8 cellular contexts compared by ENCODE assay signal in the genomic region with DNA sequence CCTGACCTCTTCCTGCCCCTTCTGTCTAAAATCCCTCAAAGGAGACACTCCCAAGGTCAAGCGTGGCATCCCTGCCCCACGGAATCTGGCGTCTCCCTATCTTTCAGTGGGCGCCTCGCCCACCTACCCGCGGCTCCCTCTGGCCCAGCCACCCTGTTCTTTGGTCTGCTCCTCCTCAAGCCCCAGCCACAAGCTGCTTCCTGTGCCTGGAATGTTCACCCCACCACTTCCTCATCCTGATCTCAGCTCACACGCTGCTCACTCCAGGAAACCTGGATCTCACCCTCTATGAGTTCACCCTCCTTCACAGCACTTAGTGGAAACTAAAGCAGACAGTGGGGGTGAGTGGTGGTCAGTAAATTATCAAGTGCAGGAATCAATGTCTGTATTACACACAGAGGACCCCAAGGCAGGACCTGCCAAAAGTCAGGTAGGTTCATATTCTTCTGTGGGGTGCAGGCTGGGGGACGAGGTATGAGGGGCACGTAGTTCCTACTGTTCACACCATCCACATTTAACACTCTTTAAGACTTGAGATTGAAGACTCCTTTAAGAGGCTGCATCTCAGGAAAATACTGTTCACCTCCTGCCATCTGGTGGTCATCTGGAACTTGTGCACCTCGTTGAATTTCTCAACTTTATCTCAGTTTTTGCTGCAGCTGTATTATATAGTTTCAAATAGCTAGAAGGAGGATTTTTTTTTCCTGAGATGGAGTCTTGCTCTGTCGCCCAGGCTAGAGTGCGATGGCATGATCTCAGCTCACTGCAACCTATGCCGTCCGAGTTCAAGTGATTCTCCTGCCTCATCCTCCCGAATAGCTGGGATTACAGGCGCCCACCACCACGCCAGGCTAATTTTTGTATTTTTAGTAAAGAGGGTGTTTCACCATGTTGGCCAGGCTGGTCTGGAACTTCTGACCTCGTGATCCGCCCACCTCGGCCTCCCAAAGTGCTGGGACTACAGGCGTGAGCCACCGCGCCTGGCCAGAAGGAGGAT.
A peak's percentile ranks its signal among the peaks of the same experiment; 100 is the strongest.
DNase-seq lines count a peak whose midpoint lies in the region; ATAC-seq and TF ChIP-seq lines count a peak whose summit lies in the region.

No MANE protein-coding gene starts in this region.

- peaks cover 2% of the 10 kb centered on the region for H3K27me3 Mint-ChIP-seq in activated T-helper 1 cell treated with anti-CD3 and anti-CD28 coated beads, Interleukin-12 subunit alpha, Interleukin-12 subunit beta, Interleukin-2, Interleukin-4 antibody, amounts not matched to agents 30 ng/mL and 10 ng/mL and 1 ng/mL, durations not matched to agents 14 hours and 24 hours and 36 hours (ENCODE audit: insufficient read depth)

- peaks cover 6% of the 10 kb centered on the region; the same call in 1 of the 2 replicates for H3K9me3 ChIP-seq in AG04450 (ENCODE audit: control insufficient read depth, insufficient read depth, low read length)
- H3K9me3 ChIP-seq in lung (ENCODE audit: control insufficient read depth in 2 of 2, insufficient read depth in 1 of 2, low read length in 1 of 2) = no peaks in the 10 kb centered on the region

- H3K27ac Mint-ChIP-seq in activated T-helper 1 cell treated with anti-CD3 and anti-CD28 coated beads, Interleukin-12 subunit alpha, Interleukin-12 subunit beta, Interleukin-2, Interleukin-4 antibody, amounts not matched to agents 30 ng/mL and 10 ng/mL and 1 ng/mL, durations not matched to agents 14 hours and 24 hours and 36 hours = no peak overlapping the region

- H3K4me1 ChIP-seq in lung (ENCODE audit: control insufficient read depth in 2 of 2, insufficient read depth in 2 of 2, low read length in 2 of 2) = peaks cover 0 to 4% of the 10 kb centered on the region in 2 donors

- H3K4me1 Mint-ChIP-seq in activated T-helper 1 cell treated with anti-CD3 and anti-CD28 coated beads, Interleukin-12 subunit alpha, Interleukin-12 subunit beta, Interleukin-2, Interleukin-4 antibody, amounts not matched to agents 30 ng/mL and 10 ng/mL and 1 ng/mL, durations not matched to agents 14 hours and 24 hours and 36 hours (ENCODE audit: low read depth) = peaks cover 6% of the 10 kb centered on the region

- DNase-seq in AG04450 (ENCODE audit: low read depth, low spot score) = peak; percentile 59
- DNase-seq in GM03348 (ENCODE audit: low spot score) = peak; percentile 79
- peak; percentile 81 for DNase-seq in OCI-M1 (lab: John Stamatoyannopoulos, UW)
- DNase-seq in dermis blood vessel endothelial cell = peak; percentile 79
- no peak for DNase-seq in lung (ENCODE audit: low spot score)
- DNase-seq in activated T-helper 1 cell treated with anti-CD3 and anti-CD28 coated beads, Interleukin-12 subunit alpha, Interleukin-12 subunit beta, Interleukin-2, Interleukin-4 antibody, amounts not matched to agents 30 ng/mL and 10 ng/mL and 1 ng/mL, durations not matched to agents 14 hours and 24 hours and 36 hours (ENCODE audit: low spot score) = no peak

- no peaks in the 10 kb centered on the region for H3K9me3 Mint-ChIP-seq in activated T-helper 1 cell treated with anti-CD3 and anti-CD28 coated beads, Interleukin-12 subunit alpha, Interleukin-12 subunit beta, Interleukin-2, Interleukin-4 antibody, amounts not matched to agents 30 ng/mL and 10 ng/mL and 1 ng/mL, durations not matched to agents 14 hours and 24 hours and 36 hours

- H3K36me3 Mint-ChIP-seq in activated T-helper 1 cell treated with anti-CD3 and anti-CD28 coated beads, Interleukin-12 subunit alpha, Interleukin-12 subunit beta, Interleukin-2, Interleukin-4 antibody, amounts not matched to agents 30 ng/mL and 10 ng/mL and 1 ng/mL, durations not matched to agents 14 hours and 24 hours and 36 hours (ENCODE audit: low read depth) = no peaks in the 10 kb centered on the region

- intact Hi-C loops in activated T-helper 1 cell treated with anti-CD3 and anti-CD28 coated beads, Interleukin-12 subunit alpha, Interleukin-12 subunit beta, Interleukin-2, Interleukin-4 antibody, amounts not matched to agents 30 ng/mL and 10 ng/mL and 1 ng/mL, durations not matched to agents 14 hours and 24 hours and 36 hours (cut with micrococcal nuclease) = loop anchor here (1.0 to 2.0 kb wide), 3 partner anchors 38 to 1398 kb away; no protein-coding TSS in a partner anchor

- H3K27ac ChIP-seq in AG04450 (ENCODE audit: low read depth, low read length) (no peak overlapping the region), lung (ENCODE audit: low read depth in 1 of 2, low read length in 1 of 2) (no peak overlapping the region)

- POLR2A ChIA-PET in AG04450 (lab: Yijun Ruan, JAX) = interaction anchor here (0.6 kb wide), 1 partner anchor 139 kb away, joined by 4 read pairs; no protein-coding TSS in a partner anchor

- 46 to 57% methylated on average over 24 of the region's 24 CpGs for WGBS in lung, 2 donors

- H3K4me3 ChIP-seq in AG04450 (ENCODE audit: low read depth, low read length) (no peak overlapping the region), lung (no peak overlapping the region)

- no peak overlapping the region for H3K4me3 Mint-ChIP-seq in activated T-helper 1 cell treated with anti-CD3 and anti-CD28 coated beads, Interleukin-12 subunit alpha, Interleukin-12 subunit beta, Interleukin-2, Interleukin-4 antibody, amounts not matched to agents 30 ng/mL and 10 ng/mL and 1 ng/mL, durations not matched to agents 14 hours and 24 hours and 36 hours

- ATAC-seq in HG03039 (IDR thresholded peaks at IDR 0.05; ENCODE audit: unreplicated experiment) = peak; percentile 45
- peak; percentile 48 for ATAC-seq in lung (ENCODE audit: insufficient read depth, low FRiP score)
- no peak for ATAC-seq in HG02623 (IDR thresholded peaks at IDR 0.05; ENCODE audit: unreplicated experiment)

- no peaks in the 10 kb centered on the region for H3K36me3 ChIP-seq in lung (ENCODE audit: control insufficient read depth in 2 of 2, insufficient read depth in 2 of 2, low read length in 2 of 2)

- TF ChIP-seq CTCF in AG04450 (IDR thresholded peaks at IDR 0.05; ENCODE audit: low read depth, low read length) (peak; percentile 77), lung (IDR thresholded peaks at IDR 0.05; ENCODE audit: control extremely low read depth, extremely low read depth) (peak; percentile 24)

- CTCF ChIA-PET in AG04450 (lab: Charles Lee) = interaction anchor here (0.5 to 2.9 kb wide), 16 partner anchors 10 to 1399 kb away, joined by 3 to 33 read pairs (median 4); no protein-coding TSS in a partner anchor

- H3K27me3 ChIP-seq in AG04450 (ENCODE audit: control insufficient read depth, insufficient read depth, low read length) (peaks cover 16% of the 10 kb centered on the region), lung (ENCODE audit: control insufficient read depth, insufficient read depth) (no peaks in the 10 kb centered on the region)

Comparison
In these comparisons a context has a peak if more than half of its experiments do, and no peak if none do; other contexts are left out.
1. DNase-seq: peak in AG04450 (single experiment), GM03348 (single experiment), OCI-M1 (single experiment) and dermis blood vessel endothelial cell (single experiment); none in lung (single experiment) and activated T-helper 1 cell treated with anti-CD3 and anti-CD28 coated beads, Interleukin-12 subunit alpha, Interleukin-12 subunit beta, Interleukin-2, Interleukin-4 antibody, amounts not matched to agents 30 ng/mL and 10 ng/mL and 1 ng/mL, durations not matched to agents 14 hours and 24 hours and 36 hours (single experiment).